In genomic region chr10:12195281-12195602, GRCh38 we compare ENCODE assay signal across 7 cellular contexts. TPM values are rescaled to one million over a fixed set of nuclear protein-coding genes. Genes with fewer than 3 reads are reported as not detected.
DNase-seq lines count a peak whose midpoint lies in the region; ATAC-seq and TF ChIP-seq lines count a peak whose summit lies in the region.

No MANE protein-coding gene starts in this region.

- no peak for DNase-seq in activated T-helper 2 cell treated with anti-CD3 and anti-CD28 coated beads, Interferon-gamma antibody, Interleukin-2, Interleukin-4, amounts not matched to agents 10 μg/mL and 5 μg/mL and 100 μg/mL, durations not matched to agents 14 hours and 24 hours and 36 hours (ENCODE audit: low spot score)
- no peak for DNase-seq in immature natural killer cell
- DNase-seq in suprapubic skin (ENCODE audit: low spot score in 2 of 2), result no peak
- DNase-seq in foreskin melanocyte, result no peak
- DNase-seq in NCI-H2029 treated with DMSO at 0.1 percent for 48 hours (lab: John Stamatoyannopoulos, UW), result no peak

- H3K9me3 Mint-ChIP-seq in activated T-helper 2 cell treated with anti-CD3 and anti-CD28 coated beads, Interferon-gamma antibody, Interleukin-2, Interleukin-4, amounts not matched to agents 10 μg/mL and 5 μg/mL and 100 μg/mL, durations not matched to agents 14 hours and 24 hours and 36 hours, result no peaks in the 10 kb centered on the region
- H3K9me3 Mint-ChIP-seq in immature natural killer cell, result no peaks in the 10 kb centered on the region

- H3K4me1 Mint-ChIP-seq in activated T-helper 2 cell treated with anti-CD3 and anti-CD28 coated beads, Interferon-gamma antibody, Interleukin-2, Interleukin-4, amounts not matched to agents 10 μg/mL and 5 μg/mL and 100 μg/mL, durations not matched to agents 14 hours and 24 hours and 36 hours (ENCODE audit: low read depth), result peaks cover 43% of the 10 kb centered on the region
- peaks cover 51 to 69% of the 10 kb centered on the region in 2 donors for H3K4me1 Mint-ChIP-seq in immature natural killer cell

- intact Hi-C loops in activated T-helper 2 cell treated with anti-CD3 and anti-CD28 coated beads, Interferon-gamma antibody, Interleukin-2, Interleukin-4, amounts not matched to agents 10 μg/mL and 5 μg/mL and 100 μg/mL, durations not matched to agents 14 hours and 24 hours and 36 hours (cut with micrococcal nuclease), result loop anchor here (1.0 to 10.0 kb wide), 4 partner anchors 47 to 900 kb away; no protein-coding TSS in a partner anchor

- WGBS in suprapubic skin, result under 1% methylated on average over 12 of the region's 12 CpGs

- H3K4me3 Mint-ChIP-seq in activated T-helper 2 cell treated with anti-CD3 and anti-CD28 coated beads, Interferon-gamma antibody, Interleukin-2, Interleukin-4, amounts not matched to agents 10 μg/mL and 5 μg/mL and 100 μg/mL, durations not matched to agents 14 hours and 24 hours and 36 hours (ENCODE audit: low read depth), result peak overlapping the region; percentile 94
- H3K4me3 Mint-ChIP-seq in immature natural killer cell, result peak overlapping the region; percentile 93 to 99 (median 98)

- H3K27me3 ChIP-seq in suprapubic skin, result no peaks in the 10 kb centered on the region

- no peak for TF ChIP-seq EP300 in suprapubic skin (IDR thresholded peaks at IDR 0.05)

- TF ChIP-seq POLR2A in suprapubic skin (IDR thresholded peaks at IDR 0.05), result no peak

- H3K36me3 ChIP-seq in suprapubic skin, result peaks cover 12% of the 10 kb centered on the region

- H3K27me3 Mint-ChIP-seq in activated T-helper 2 cell treated with anti-CD3 and anti-CD28 coated beads, Interferon-gamma antibody, Interleukin-2, Interleukin-4, amounts not matched to agents 10 μg/mL and 5 μg/mL and 100 μg/mL, durations not matched to agents 14 hours and 24 hours and 36 hours (ENCODE audit: low read depth), result no peaks in the 10 kb centered on the region
- peaks cover 0 to 5% (median 0%) of the 10 kb centered on the region in 3 donors for H3K27me3 Mint-ChIP-seq in immature natural killer cell (ENCODE audit: low read depth in 3 of 3)

- TF ChIP-seq CTCF in suprapubic skin (IDR thresholded peaks at IDR 0.05), result no peak

- H3K27ac Mint-ChIP-seq in activated T-helper 2 cell treated with anti-CD3 and anti-CD28 coated beads, Interferon-gamma antibody, Interleukin-2, Interleukin-4, amounts not matched to agents 10 μg/mL and 5 μg/mL and 100 μg/mL, durations not matched to agents 14 hours and 24 hours and 36 hours, result peak overlapping the region; percentile 98
- peak overlapping the region; percentile 94 to 100 (median 98) for H3K27ac Mint-ChIP-seq in immature natural killer cell

- peaks cover 51% of the 10 kb centered on the region for H3K4me1 ChIP-seq in suprapubic skin

- peak overlapping the region; percentile 98 for H3K27ac ChIP-seq in suprapubic skin

- peaks cover 55% of the 10 kb centered on the region for H3K36me3 Mint-ChIP-seq in activated T-helper 2 cell treated with anti-CD3 and anti-CD28 coated beads, Interferon-gamma antibody, Interleukin-2, Interleukin-4, amounts not matched to agents 10 μg/mL and 5 μg/mL and 100 μg/mL, durations not matched to agents 14 hours and 24 hours and 36 hours (ENCODE audit: low read depth)
- peaks cover 0 to 8% (median 4%) of the 10 kb centered on the region in 3 donors for H3K36me3 Mint-ChIP-seq in immature natural killer cell

- ATAC-seq in GM18909 (IDR thresholded peaks at IDR 0.05; ENCODE audit: poor library complexity, unreplicated experiment) (peak; percentile 17), HG02973 (IDR thresholded peaks at IDR 0.05; ENCODE audit: unreplicated experiment) (peak; percentile 8)

- H3K9me3 ChIP-seq in suprapubic skin, result no peaks in the 10 kb centered on the region

- peak overlapping the region; percentile 95 for H3K4me3 ChIP-seq in suprapubic skin

RNA-seq across cellular contexts. Expression of gene NUDT5, which starts 0.4 kb away (rescaled TPM):
- total RNA-seq in activated T-helper 2 cell treated with anti-CD3 and anti-CD28 coated beads, Interferon-gamma antibody, Interleukin-2, Interleukin-4, amounts not matched to agents 10 μg/mL and 5 μg/mL and 100 μg/mL, durations not matched to agents 14 hours and 24 hours and 36 hours, result 109 and 112 TPM in 2 replicates
- 10 to 100 TPM; 58.3 to 69.4 (median 59.6) TPM for polyA plus RNA-seq in immature natural killer cell
- total RNA-seq in suprapubic skin, result 10 to 100 TPM; 37.2 to 49.2 (median 41.8) TPM

RNA-seq across cellular contexts. Expression of gene CDC123, which starts 0.7 kb away (rescaled TPM):
- total RNA-seq in activated T-helper 2 cell treated with anti-CD3 and anti-CD28 coated beads, Interferon-gamma antibody, Interleukin-2, Interleukin-4, amounts not matched to agents 10 μg/mL and 5 μg/mL and 100 μg/mL, durations not matched to agents 14 hours and 24 hours and 36 hours, result 153 and 156 TPM in 2 replicates
- polyA plus RNA-seq in immature natural killer cell, result 100 to 1,000 TPM in 2 of 3 donors, 10 to 100 TPM in 1; 79.8 to 149 (median 103) TPM
- total RNA-seq in suprapubic skin, result 10 to 100 TPM; 58.1 to 86.7 (median 69.3) TPM
